30 cellular contexts compared by ENCODE assay signal in the genomic region with DNA sequence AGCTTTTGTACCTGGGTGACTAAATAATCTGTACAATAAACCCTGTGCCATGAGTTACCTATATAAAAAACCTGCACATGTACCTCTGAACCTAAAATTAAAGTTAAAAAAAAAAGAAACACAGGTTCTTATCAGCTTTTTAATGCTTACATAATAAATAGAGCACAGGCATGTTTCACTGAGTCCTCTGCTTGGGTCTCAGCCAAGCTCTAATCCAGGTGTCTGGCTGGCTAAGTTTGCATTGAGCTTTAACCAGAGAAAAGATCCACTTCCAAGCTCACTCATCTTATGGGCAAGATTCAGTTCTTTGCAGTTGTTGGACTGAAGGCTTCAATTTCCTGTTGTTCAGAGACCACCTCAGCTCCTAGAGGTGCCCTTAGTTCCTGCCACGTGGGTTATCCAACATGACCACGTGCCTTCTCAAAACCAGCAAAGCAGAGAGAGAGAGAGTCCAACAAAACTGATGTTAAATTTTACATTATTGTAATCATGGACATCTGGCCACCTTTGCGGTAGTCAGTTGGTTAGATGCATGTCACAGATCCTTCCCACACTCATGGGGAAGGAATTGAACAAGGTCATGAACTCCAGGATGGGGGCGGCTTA.
"Had no signal": no experiment of that assay in that cellular context is flagged by ENCODE, and none has a peak within 500 bp of the region (broad histone marks: within the 10 kb centered on the region; RNA-seq: fewer than 3 reads in every experiment).

No MANE protein-coding gene starts in this region.

- H3K36me3 ChIP-seq: cardiac muscle cell had no signal

- DNase-seq: activated CD4-positive, alpha-beta T cell treated with anti-CD3 and anti-CD28 coated beads, Interleukin-2, amount 10 ng/mL, durations not matched to agents 24 days and 14 days; activated CD4-positive, alpha-beta T cell treated with anti-CD3 and anti-CD28 coated beads, Interleukin-2, amount 50 U/mL, for 4 hours; activated effector memory CD4-positive, alpha-beta T cell treated with anti-CD3 and anti-CD28 coated beads, Interleukin-2, amount 50 U/mL, for 16 hours; activated naive CD4-positive, alpha-beta T cell; activated naive CD4-positive, alpha-beta T cell treated with anti-CD3 and anti-CD28 coated beads, Interleukin-2, amount 50 U/mL, for 16 hours; activated naive CD8-positive, alpha-beta T cell treated with anti-CD3 and anti-CD28 coated beads for 36 hours; activated T-cell treated with anti-CD3 and anti-CD28 coated beads, Interleukin-2, amount 50 U/mL, for 1 hour; activated T-cell treated with anti-CD3 and anti-CD28 coated beads, Interleukin-2, amount 50 U/mL, for 72 hours; amniotic stem cell; aorta; NCI-H1092 treated with DMSO at 0.1 percent for 48 hours; NCI-H1417; NCI-H146; NCI-H187; NCI-H2029 treated with DMSO at 0.1 percent for 48 hours; NCI-H2107; NCI-H2171; NCI-H2227 treated with DMSO at 0.1 percent for 48 hours; NCI-H446; NCI-H524; NCI-H69; NCI-H82; NK-92 treated with Interleukin-12 subunit alpha and Interleukin-12 subunit beta, amount 100 ng/mL, for 24 hours; PC-3; Right ventricle myocardium superior; T1000 had no signal

- H3K4me3 ChIP-seq: cardiac muscle cell, K562 had no signal

- H3K27ac ChIP-seq: cardiac muscle cell had no signal

- FAIRE-seq: K562, RCC 7860 had no signal

- ATAC-seq: activated T-cell treated with anti-CD3 and anti-CD28 coated beads, Interleukin-2, amount 50 U/mL, for 72 hours; activated T-helper 17 cell treated with anti-CD3 and anti-CD28 coated beads, Interleukin-2, amount 50 U/mL, for 72 hours; K562; PC-3 had no signal

- H3K27me3 ChIP-seq: cardiac muscle cell had no signal
